Comparison of ENCODE assay signal across 1 cellular context in genomic region chr19:8512115-8512967, GRCh38.
TF ChIP-seq lines count a peak whose summit lies in the region.

No MANE protein-coding gene starts in this region.

TF ChIP-seq in H1, 55 proteins besides CTCF, POLR2A, EP300 and RAD21:
- TF ChIP-seq SP1 (IDR thresholded peaks at IDR 0.05; ENCODE audit: low read depth, low read length) (0 out of 2 replicates have a peak, but pooled peaks have one; percentile 32), TAF1 (IDR thresholded peaks at IDR 0.05; ENCODE audit: low read depth, low read length) (peak; percentile 57; the same call in 1 of the 2 replicates), SAP30 (IDR thresholded peaks at IDR 0.05; ENCODE audit: insufficient read depth, insufficient replicate concordance, low read length) (no peak), SP4 (IDR thresholded peaks at IDR 0.05; ENCODE audit: low read length) (no peak)
